ENCODE assay signal across 1 cellular context in genomic region chr3:149086232-149086988, GRCh38.
TF ChIP-seq lines count a peak whose summit lies in the region.

TSS of gene HLTF (minus strand) at chr3:149086533. CDS start at chr3:149086336, 197 bp downstream.

TF ChIP-seq in HepG2, 621 proteins besides CTCF, POLR2A, EP300 and RAD21 (continued from another document and continues in another):
- TF ChIP-seq ARID4A (CRISPR knock-in tag; IDR thresholded peaks at IDR 0.05; ENCODE audit: borderline replicate concordance) = peak; percentile 65; the same call in 1 of the 2 replicates
- TF ChIP-seq ZBTB4 (CRISPR knock-in tag; IDR thresholded peaks at IDR 0.05; ENCODE audit: borderline replicate concordance) = peak; percentile 94
- no peak for TF ChIP-seq PLSCR1 (CRISPR knock-in tag; IDR thresholded peaks at IDR 0.05; ENCODE audit: borderline replicate concordance)
- TF ChIP-seq SRSF1 (optimal IDR thresholded peaks at IDR 0.05; ENCODE audit: low read depth, low read length) = no peak
- TF ChIP-seq ZSCAN25 (CRISPR knock-in tag; IDR thresholded peaks at IDR 0.05) = no peak
- no peak for TF ChIP-seq ZFP36L2 (CRISPR knock-in tag; IDR thresholded peaks at IDR 0.05)
- no peak for TF ChIP-seq RFX3 (CRISPR knock-in tag; IDR thresholded peaks at IDR 0.05)
- peak; percentile 69; the same call in 1 of the 2 replicates for TF ChIP-seq ZNF749 (CRISPR knock-in tag; IDR thresholded peaks at IDR 0.05; ENCODE audit: borderline replicate concordance)
- TF ChIP-seq HOXA3 (CRISPR knock-in tag; IDR thresholded peaks at IDR 0.05) = peak; percentile 82
- peak; percentile 66 for TF ChIP-seq ZBTB33 (CRISPR knock-in tag; IDR thresholded peaks at IDR 0.05)
- 0 out of 2 replicates have a peak, but pooled peaks have one; percentile 53 for TF ChIP-seq KLF15 (CRISPR knock-in tag; IDR thresholded peaks at IDR 0.05; ENCODE audit: borderline replicate concordance)
- peak; percentile 70; the same call in 1 of the 2 replicates for TF ChIP-seq XBP1 (CRISPR knock-in tag; IDR thresholded peaks at IDR 0.05)
- TF ChIP-seq ETS1 (CRISPR knock-in tag; IDR thresholded peaks at IDR 0.05) = peak; percentile 92; the same call in 1 of the 2 replicates
- TF ChIP-seq SNAPC2 (CRISPR knock-in tag; IDR thresholded peaks at IDR 0.05) = peak; percentile 70; the same call in 1 of the 2 replicates
- no peak for TF ChIP-seq RELA (CRISPR knock-in tag; IDR thresholded peaks at IDR 0.05)
- peak; percentile 80 for TF ChIP-seq POGZ (CRISPR knock-in tag; IDR thresholded peaks at IDR 0.05)
- TF ChIP-seq ZNF781 (CRISPR knock-in tag; IDR thresholded peaks at IDR 0.05; ENCODE audit: borderline replicate concordance, not compliant biosample characterization) = peak; percentile 97
- TF ChIP-seq U2AF2 (IDR thresholded peaks at IDR 0.05; ENCODE audit: low read depth, low read length) = no peak
- no peak for TF ChIP-seq ZBTB7A (CRISPR knock-in tag; IDR thresholded peaks at IDR 0.05)
- peak; percentile 99 for TF ChIP-seq MAX (IDR thresholded peaks at IDR 0.05)
- TF ChIP-seq FOXP4 (CRISPR knock-in tag; IDR thresholded peaks at IDR 0.05) = peak; percentile 55; the same call in 1 of the 2 replicates
- 0 out of 2 replicates have a peak, but pooled peaks have one; percentile 76 for TF ChIP-seq E2F5 (CRISPR knock-in tag; conservative IDR thresholded peaks at IDR 0.05)
- TF ChIP-seq MXD3 (CRISPR knock-in tag; IDR thresholded peaks at IDR 0.05) = peak; percentile 94
- peak; percentile 55; the same call in 1 of the 2 replicates for TF ChIP-seq TSC22D2 (CRISPR knock-in tag; IDR thresholded peaks at IDR 0.05; ENCODE audit: borderline replicate concordance)
- no peak for TF ChIP-seq TBX3 (IDR thresholded peaks at IDR 0.05; ENCODE audit: borderline replicate concordance)
- TF ChIP-seq NFYB (CRISPR knock-in tag; IDR thresholded peaks at IDR 0.05) = peak; percentile 99
- TF ChIP-seq NR2F6 (IDR thresholded peaks at IDR 0.05) = no peak
- TF ChIP-seq NR2F6 (CRISPR knock-in tag; IDR thresholded peaks at IDR 0.05) = no peak
- no peak for TF ChIP-seq ZNF644 (CRISPR knock-in tag; IDR thresholded peaks at IDR 0.05; ENCODE audit: low read depth)
- 0 out of 2 replicates have a peak, but pooled peaks have one; percentile 30 for TF ChIP-seq ESRRA (CRISPR knock-in tag; IDR thresholded peaks at IDR 0.05; ENCODE audit: low read depth)
- TF ChIP-seq CREB1 (IDR thresholded peaks at IDR 0.05) = peak; percentile 76
- peak; percentile 90 for TF ChIP-seq CREB1 (CRISPR knock-in tag; IDR thresholded peaks at IDR 0.05)
- no peak for TF ChIP-seq CEBPZ (IDR thresholded peaks at IDR 0.05; ENCODE audit: low read length)
- no peak for TF ChIP-seq FOXK2 (IDR thresholded peaks at IDR 0.05)
- no peak for TF ChIP-seq ETV6 (CRISPR knock-in tag; conservative IDR thresholded peaks at IDR 0.05)
- TF ChIP-seq ZNF558 (CRISPR knock-in tag; IDR thresholded peaks at IDR 0.05; ENCODE audit: borderline replicate concordance) = no peak
- peak; percentile 83 for TF ChIP-seq ZBTB43 (CRISPR knock-in tag; conservative IDR thresholded peaks at IDR 0.05)
- no peak for TF ChIP-seq HDAC6 (IDR thresholded peaks at IDR 0.05; ENCODE audit: low read depth, low read length)
